ENCODE assay signal across 1 cellular context in the genomic region with DNA sequence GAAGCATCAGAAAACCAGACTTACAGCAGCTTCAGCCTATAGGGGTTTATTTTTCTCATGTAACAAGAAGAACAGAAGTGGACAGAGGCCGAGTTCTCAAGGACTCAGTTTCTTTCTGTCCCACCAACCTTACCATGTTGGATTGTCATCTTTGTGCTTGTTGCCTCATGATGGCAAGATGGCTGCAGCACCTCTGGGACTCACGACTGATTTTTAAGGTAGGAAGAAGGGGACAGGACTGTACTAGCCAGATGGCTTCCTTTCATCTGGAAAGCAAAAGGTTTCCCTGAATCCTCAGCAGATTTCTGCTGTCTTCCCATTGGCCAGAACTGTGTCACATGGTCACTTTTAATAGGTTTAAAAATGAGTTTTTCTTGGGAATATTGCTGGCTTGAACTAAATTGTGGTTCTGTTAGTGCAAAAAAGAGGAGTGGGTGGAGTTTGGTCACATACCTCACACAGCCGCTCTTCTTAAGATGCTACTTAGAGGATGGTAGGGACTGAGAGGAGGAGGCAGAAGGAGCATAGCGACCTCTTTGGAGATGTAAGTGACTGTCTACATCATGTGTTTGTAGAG.
TF ChIP-seq lines count a peak whose summit lies in the region.

No MANE protein-coding gene starts in this region.

TF ChIP-seq in endothelial cell of umbilical vein, 7 proteins besides CTCF, POLR2A, EP300 and RAD21:
- no peak for TF ChIP-seq GATA2 (IDR thresholded peaks at IDR 0.05; ENCODE audit: insufficient read depth, insufficient read length, low read depth, low read length)
- TF ChIP-seq FOS (IDR thresholded peaks at IDR 0.05; ENCODE audit: borderline replicate concordance, insufficient read depth, low read length), result no peak
- TF ChIP-seq JUN (IDR thresholded peaks at IDR 0.05; ENCODE audit: borderline replicate concordance, insufficient read depth, insufficient read length, low read depth), result no peak
- TF ChIP-seq POLR2AphosphoS5 (IDR thresholded peaks at IDR 0.05; ENCODE audit: insufficient read depth, low read depth, low read length), result no peak
- TF ChIP-seq EZH2 (IDR thresholded peaks at IDR 0.05; ENCODE audit: borderline replicate concordance, low read depth, low read length, severe bottlenecking), result no peak
- TF ChIP-seq MYC (IDR thresholded peaks at IDR 0.05; ENCODE audit: low read depth, low read length), result no peak
- no peak for TF ChIP-seq MAX (IDR thresholded peaks at IDR 0.05; ENCODE audit: insufficient read depth, insufficient read length)
TF ChIP-seq in endothelial cell of umbilical vein: peak in this region for 0.
